ENCODE assay signal across 1 cellular context in genomic region chr3:184733971-184734608, GRCh38.
TF ChIP-seq lines count a peak whose summit lies in the region.

No MANE protein-coding gene starts in this region.

TF ChIP-seq in HepG2, 621 proteins besides CTCF, POLR2A, EP300 and RAD21:
- no peak for TF ChIP-seq RFXANK (CRISPR knock-in tag; IDR thresholded peaks at IDR 0.05)
- no peak for TF ChIP-seq EEA1 (CRISPR knock-in tag; IDR thresholded peaks at IDR 0.05; ENCODE audit: borderline replicate concordance)
- peak; percentile 89 for TF ChIP-seq ATF7 (IDR thresholded peaks at IDR 0.05)
- TF ChIP-seq ATF7 (CRISPR knock-in tag; IDR thresholded peaks at IDR 0.05) = no peak
- no peak for TF ChIP-seq ZNF784 (CRISPR knock-in tag; IDR thresholded peaks at IDR 0.05; ENCODE audit: borderline replicate concordance)
- TF ChIP-seq ZZZ3 (CRISPR knock-in tag; IDR thresholded peaks at IDR 0.05; ENCODE audit: borderline replicate concordance) = no peak
